ENCODE assay signal across 23 cellular contexts in genomic region chr2:15803186-15803986, GRCh38.
A peak's percentile ranks its signal among the peaks of the same experiment; 100 is the strongest.
DNase-seq lines count a peak whose midpoint lies in the region; ATAC-seq, FAIRE-seq and TF ChIP-seq lines count a peak whose summit lies in the region.
"Had no signal": no experiment of that assay in that cellular context is flagged by ENCODE, and none has a peak within 500 bp of the region (broad histone marks: within the 10 kb centered on the region; RNA-seq: fewer than 3 reads in every experiment).

No MANE protein-coding gene starts in this region.

- H3K27me3 Mint-ChIP-seq in mesothelial cell of epicardium (ENCODE audit: low read depth), result no peaks in the 10 kb centered on the region
- H3K27me3 Mint-ChIP-seq: CD4-positive, alpha-beta T cell had no signal

- peaks cover 52% of the 10 kb centered on the region for H3K4me1 Mint-ChIP-seq in mesothelial cell of epicardium
- H3K4me1 Mint-ChIP-seq: CD14-positive monocyte had no signal

- DNase-seq in HepG2 (ENCODE audit: low spot score) (no peak), right lobe of liver (no peak), mesothelial cell of epicardium (ENCODE audit: low spot score in 2 of 2, unreplicated experiment in 2 of 2) (no peak), renal cortical epithelial cell (ENCODE audit: low read depth) (peak; percentile 15), middle frontal gyrus (ENCODE audit: extremely low spot score, low spot score) (no peak), Ammon's horn (ENCODE audit: low spot score) (no peak)
- DNase-seq: BE2C; Calu3; CD4-positive, alpha-beta T cell; COR-L47; DMS79 treated with DMSO at 0.1 percent for 48 hours; GF-D8; GM23248; H9 had no signal

- no peak overlapping the region for H3K4me3 Mint-ChIP-seq in mesothelial cell of epicardium
- H3K4me3 Mint-ChIP-seq: CD14-positive monocyte; CD4-positive, alpha-beta T cell; H9 had no signal

- in situ Hi-C loops in HepG2 (cut with HindIII; ENCODE audit: extremely low pct_ligation_motif_present, low pct_unique_long_range_greater_than_20kb), result no loop called here

- no peaks in the 10 kb centered on the region for H3K9me3 ChIP-seq in HepG2 (ENCODE audit: low read length)
- no peaks in the 10 kb centered on the region for H3K9me3 ChIP-seq in right lobe of liver
- H3K9me3 ChIP-seq: BE2C had no signal

- no peak overlapping the region for H3K4me2 ChIP-seq in HepG2 (ENCODE audit: low read depth, low read length)
- H3K4me2 ChIP-seq: BLaER1 treated with 17β-estradiol and CSF1 and Interleukin-3, amounts not matched to agents 10 nM and 100 nM had no signal

- H3K4me1 ChIP-seq in HepG2 (ENCODE audit: insufficient read depth, low read length), result peaks cover 15% of the 10 kb centered on the region; the same call in 1 of the 2 replicates
- peaks cover 0 to 5% (median 0%) of the 10 kb centered on the region in 4 donors for H3K4me1 ChIP-seq in right lobe of liver
- H3K4me1 ChIP-seq: BE2C had no signal

- H3K27me3 ChIP-seq in HepG2 (ENCODE audit: control insufficient read depth in 1 of 2, insufficient read depth in 2 of 2, low read length in 2 of 2), result peaks cover 1 to 13% of the 10 kb centered on the region in 2 experiments; a peak in 2 of 5 replicates
- H3K27me3 ChIP-seq in right lobe of liver, result no peaks in the 10 kb centered on the region
- H3K27me3 ChIP-seq: BLaER1 treated with 17β-estradiol and CSF1 and Interleukin-3, amounts not matched to agents 10 nM and 100 nM had no signal

- TF ChIP-seq EP300 in HepG2 (IDR thresholded peaks at IDR 0.05; ENCODE audit: low read depth in 2 of 2, low read length in 2 of 2), result no peak
- no peak for TF ChIP-seq EP300 in HepG2 (CRISPR knock-in tag; IDR thresholded peaks at IDR 0.05; ENCODE audit: borderline replicate concordance)

- H3K27ac ChIP-seq in HepG2 (ENCODE audit: extremely low read length, insufficient read depth, low read length) (no peak overlapping the region), right lobe of liver (no peak overlapping the region)
- H3K27ac ChIP-seq: 22Rv1; BLaER1 treated with 17β-estradiol and CSF1 and Interleukin-3, amounts not matched to agents 10 nM and 100 nM; GM23248 had no signal

- TF ChIP-seq CTCF in HepG2 (CRISPR knock-in tag; IDR thresholded peaks at IDR 0.05) (no peak), right lobe of liver (IDR thresholded peaks at IDR 0.05) (no peak), mesothelial cell of epicardium (IDR thresholded peaks at IDR 0.05; ENCODE audit: unreplicated experiment) (no peak)

- no peak overlapping the region for H3K9ac ChIP-seq in HepG2 (ENCODE audit: insufficient read depth, low read depth, low read length)
- H3K9ac ChIP-seq: BLaER1 treated with 17β-estradiol and CSF1 and Interleukin-3, amounts not matched to agents 10 nM and 100 nM; GM23248 had no signal

- 38% methylated on average over 7 of the region's 8 CpGs for WGBS in HepG2 (ENCODE audit: low lambda C conversion rate)
- 72% methylated on average over 7 of the region's 8 CpGs for WGBS in right lobe of liver (ENCODE audit: insufficient coverage, low coverage, low lambda C conversion rate, missing lambda C conversion rate)

- H3K36me3 ChIP-seq in HepG2 (replicated peaks in 1 of 2; ENCODE audit: control insufficient read depth in 1 of 2, insufficient read depth in 2 of 2, low read length in 2 of 2) (no peaks in the 10 kb centered on the region), right lobe of liver (no peaks in the 10 kb centered on the region)
- H3K36me3 ChIP-seq: BE2C; BLaER1 treated with 17β-estradiol and CSF1 and Interleukin-3, amounts not matched to agents 10 nM and 100 nM had no signal

- BruUV-seq in HepG2 (replicated peaks; lab: Mats Ljungman, UMichigan), result no TSS peak

- intact Hi-C loops in HepG2 (cut with micrococcal nuclease; ENCODE audit: unreplicated experiment) (no loop called here), right lobe of liver (cut with DNase I) (no loop called here)

- peak overlapping the region; percentile 93 for H3K27ac Mint-ChIP-seq in mesothelial cell of epicardium
- H3K27ac Mint-ChIP-seq: CD4-positive, alpha-beta T cell; H9 had no signal

- TF ChIP-seq RAD21 in HepG2 (CRISPR knock-in tag; IDR thresholded peaks at IDR 0.05), result no peak

- no peak overlapping the region for H3K4me3 ChIP-seq in HepG2 (replicated peaks in 1 of 3; ENCODE audit: insufficient read depth in 1 of 3, low read depth in 2 of 3, low read length in 3 of 3)
- H3K4me3 ChIP-seq in right lobe of liver, result no peak overlapping the region
- H3K4me3 ChIP-seq: BLaER1 treated with 17β-estradiol and CSF1 and Interleukin-3, amounts not matched to agents 10 nM and 100 nM; GM23248 had no signal

- no peak overlapping the region for H2AFZ ChIP-seq in HepG2 (ENCODE audit: low read length)
- H2AFZ ChIP-seq: GM23248 had no signal

- H3K9me3 Mint-ChIP-seq in mesothelial cell of epicardium, result peaks cover 3% of the 10 kb centered on the region
- H3K9me3 Mint-ChIP-seq: CD4-positive, alpha-beta T cell; H9 had no signal

- peak; percentile 34 for FAIRE-seq in HepG2 (lab: Jason Lieb, UNC)
- FAIRE-seq: A204.1, GM12891, GM18507 had no signal

- no peaks in the 10 kb centered on the region for H3K36me3 Mint-ChIP-seq in mesothelial cell of epicardium
- H3K36me3 Mint-ChIP-seq: CD14-positive monocyte had no signal

- no peaks in the 10 kb centered on the region for H3K79me2 ChIP-seq in HepG2 (ENCODE audit: insufficient read depth, low read length)

- H4K20me1 ChIP-seq in HepG2 (ENCODE audit: insufficient read depth, low read length), result no peaks in the 10 kb centered on the region
- H4K20me1 ChIP-seq: BLaER1 treated with 17β-estradiol and CSF1 and Interleukin-3, amounts not matched to agents 10 nM and 100 nM had no signal

- POLR2A ChIA-PET in HepG2 (lab: Yijun Ruan, JAX), result no interaction called here

- ATAC-seq in HepG2, result no peak
- ATAC-seq in right lobe of liver, result no peak
- ATAC-seq in GM21390 (IDR thresholded peaks at IDR 0.05; ENCODE audit: unreplicated experiment), result no peak
- ATAC-seq in GM21381 (IDR thresholded peaks at IDR 0.05; ENCODE audit: unreplicated experiment), result no peak
- ATAC-seq: HCT116 had no signal

- TF ChIP-seq POLR2A in HepG2 (IDR thresholded peaks at IDR 0.05; ENCODE audit: insufficient read depth in 1 of 2, low read depth in 2 of 2, low read length in 2 of 2) (no peak), right lobe of liver (IDR thresholded peaks at IDR 0.05) (no peak)

- CTCF ChIA-PET in HepG2 (lab: Yijun Ruan, JAX; ENCODE audit: low intra/inter-chr PET ratio, low total read pairs), result no interaction called here

TF ChIP-seq in HepG2, 621 proteins besides CTCF, POLR2A, EP300 and RAD21 (continues in another document):
- TF ChIP-seq, protein P1, sequence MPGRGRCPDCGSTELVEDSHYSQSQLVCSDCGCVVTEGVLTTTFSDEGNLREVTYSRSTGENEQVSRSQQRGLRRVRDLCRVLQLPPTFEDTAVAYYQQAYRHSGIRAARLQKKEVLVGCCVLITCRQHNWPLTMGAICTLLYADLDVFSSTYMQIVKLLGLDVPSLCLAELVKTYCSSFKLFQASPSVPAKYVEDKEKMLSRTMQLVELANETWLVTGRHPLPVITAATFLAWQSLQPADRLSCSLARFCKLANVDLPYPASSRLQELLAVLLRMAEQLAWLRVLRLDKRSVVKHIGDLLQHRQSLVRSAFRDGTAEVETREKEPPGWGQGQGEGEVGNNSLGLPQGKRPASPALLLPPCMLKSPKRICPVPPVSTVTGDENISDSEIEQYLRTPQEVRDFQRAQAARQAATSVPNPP (CRISPR knock-in tag; IDR thresholded peaks at IDR 0.05), result no peak
- no peak for TF ChIP-seq TRIM24 (CRISPR knock-in tag; IDR thresholded peaks at IDR 0.05)
- TF ChIP-seq TFDP2 (CRISPR knock-in tag; IDR thresholded peaks at IDR 0.05), result no peak
- no peak for TF ChIP-seq ZNF724P (CRISPR knock-in tag; IDR thresholded peaks at IDR 0.05; ENCODE audit: borderline replicate concordance)
- no peak for TF ChIP-seq ZNF772 (CRISPR knock-in tag; IDR thresholded peaks at IDR 0.05)
- no peak for TF ChIP-seq ZNF331 (CRISPR knock-in tag; IDR thresholded peaks at IDR 0.05)
- TF ChIP-seq, protein P2, sequence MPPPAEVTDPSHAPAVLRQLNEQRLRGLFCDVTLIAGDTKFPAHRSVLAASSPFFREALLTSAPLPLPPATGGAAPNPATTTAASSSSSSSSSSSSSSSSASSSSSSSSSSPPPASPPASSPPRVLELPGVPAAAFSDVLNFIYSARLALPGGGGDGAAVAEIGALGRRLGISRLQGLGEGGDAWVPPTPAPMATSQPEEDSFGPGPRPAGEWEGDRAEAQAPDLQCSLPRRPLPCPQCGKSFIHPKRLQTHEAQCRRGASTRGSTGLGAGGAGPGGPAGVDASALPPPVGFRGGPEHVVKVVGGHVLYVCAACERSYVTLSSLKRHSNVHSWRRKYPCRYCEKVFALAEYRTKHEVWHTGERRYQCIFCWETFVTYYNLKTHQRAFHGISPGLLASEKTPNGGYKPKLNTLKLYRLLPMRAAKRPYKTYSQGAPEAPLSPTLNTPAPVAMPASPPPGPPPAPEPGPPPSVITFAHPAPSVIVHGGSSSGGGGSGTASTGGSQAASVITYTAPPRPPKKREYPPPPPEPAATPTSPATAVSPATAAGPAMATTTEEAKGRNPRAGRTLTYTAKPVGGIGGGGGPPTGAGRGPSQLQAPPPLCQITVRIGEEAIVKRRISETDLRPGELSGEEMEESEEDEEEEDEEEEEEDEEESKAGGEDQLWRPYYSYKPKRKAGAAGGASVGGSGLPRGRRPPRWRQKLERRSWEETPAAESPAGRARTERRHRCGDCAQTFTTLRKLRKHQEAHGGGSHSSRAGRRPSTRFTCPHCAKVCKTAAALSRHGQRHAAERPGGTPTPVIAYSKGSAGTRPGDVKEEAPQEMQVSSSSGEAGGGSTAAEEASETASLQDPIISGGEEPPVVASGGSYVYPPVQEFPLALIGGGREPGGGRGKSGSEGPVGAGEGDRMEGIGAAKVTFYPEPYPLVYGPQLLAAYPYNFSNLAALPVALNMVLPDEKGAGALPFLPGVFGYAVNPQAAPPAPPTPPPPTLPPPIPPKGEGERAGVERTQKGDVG (CRISPR knock-in tag; IDR thresholded peaks at IDR 0.05; ENCODE audit: borderline replicate concordance), result no peak
- no peak for TF ChIP-seq CC2D1A (CRISPR knock-in tag; IDR thresholded peaks at IDR 0.05)
- no peak for TF ChIP-seq ZNF577 (CRISPR knock-in tag; IDR thresholded peaks at IDR 0.05; ENCODE audit: borderline replicate concordance, low read depth)
- no peak for TF ChIP-seq ZNF383 (CRISPR knock-in tag; IDR thresholded peaks at IDR 0.05; ENCODE audit: borderline replicate concordance)
- TF ChIP-seq BCL6 (CRISPR knock-in tag; IDR thresholded peaks at IDR 0.05), result no peak
- TF ChIP-seq KAT8 (CRISPR knock-in tag; IDR thresholded peaks at IDR 0.05), result no peak
- TF ChIP-seq KDM5A (IDR thresholded peaks at IDR 0.05; ENCODE audit: borderline replicate concordance, low read length), result no peak
